In genomic region chr5:123855630-123856029, GRCh38 we compare ENCODE assay signal across 24 cellular contexts.
DNase-seq lines count a peak whose midpoint lies in the region; ATAC-seq, FAIRE-seq and TF ChIP-seq lines count a peak whose summit lies in the region.
"Had no signal": no experiment of that assay in that cellular context is flagged by ENCODE, and none has a peak within 500 bp of the region (broad histone marks: within the 10 kb centered on the region; RNA-seq: fewer than 3 reads in every experiment).

No MANE protein-coding gene starts in this region.

- FAIRE-seq in D721Med (lab: Jason Lieb, UNC), result no peak
- FAIRE-seq: endothelial cell of umbilical vein, small intestine had no signal

- TF ChIP-seq CTCF in D721Med (IDR thresholded peaks at IDR 0.05; ENCODE audit: insufficient read depth, missing control alignments), result no peak

- ATAC-seq in HG03460 (IDR thresholded peaks at IDR 0.05; ENCODE audit: unreplicated experiment), result no peak
- ATAC-seq: activated T-cell treated with anti-CD3 and anti-CD28 coated beads, Interleukin-2, amount 50 U/mL, for 72 hours; psoas muscle; T-helper 17 cell had no signal

- DNase-seq in DMS 273 (lab: John Stamatoyannopoulos, UW; ENCODE audit: unreplicated experiment), result peak; percentile 86
- peak; percentile 86 for DNase-seq in NCI-H1694 treated with DMSO at 0.1 percent for 48 hours (lab: John Stamatoyannopoulos, UW)
- peak; percentile 81 for DNase-seq in NCI-H69 (lab: John Stamatoyannopoulos, UW)
- DNase-seq in kidney glomerular epithelial cell (lab: John Stamatoyannopoulos, UW), result peak; percentile 69
- DNase-seq in activated T-cell treated with anti-CD3 and anti-CD28 coated beads, Interleukin-2, amount 50 U/mL, for 1 hour, result no peak
- no peak for DNase-seq in NCI-H510A treated with DMSO at 0.1 percent for 48 hours (lab: John Stamatoyannopoulos, UW)
- DNase-seq in D721Med (ENCODE audit: insufficient read length, low spot score), result no peak
- DNase-seq: activated CD4-positive, alpha-beta T cell treated with anti-CD3 and anti-CD28 coated beads for 4 hours; activated naive CD4-positive, alpha-beta T cell treated with Interleukin-2 at 50 U/mL for 16 hours; activated T-cell treated with anti-CD3 and anti-CD28 coated beads, Interleukin-2, amount 50 U/mL, for 72 hours; amniotic stem cell; caudate nucleus; CD4-positive, CD25-positive, alpha-beta regulatory T cell; dermis blood vessel endothelial cell; DMS53; KBM-7; NCI-H146; psoas muscle; small intestine; stimulated activated CD4-positive, alpha-beta T cell treated with anti-CD3 and anti-CD28 coated beads, Interleukin-1b, Interleukin-23, amount 100 ng/mL, for 48 hours; T-helper 17 cell; trophoblast cell had no signal

Comparison
In these comparisons a context has a peak if more than half of its experiments do, and no peak if none do; other contexts are left out.
1. DNase-seq: peak in DMS 273 (single experiment), NCI-H1694 treated with DMSO at 0.1 percent for 48 hours (single experiment), NCI-H69 (single experiment) and kidney glomerular epithelial cell (single experiment); none in activated T-cell treated with anti-CD3 and anti-CD28 coated beads, Interleukin-2, amount 50 U/mL, for 1 hour (single experiment), NCI-H510A treated with DMSO at 0.1 percent for 48 hours (single experiment) and D721Med (single experiment).